Comparison of ENCODE assay signal across 16 cellular contexts in the genomic region with DNA sequence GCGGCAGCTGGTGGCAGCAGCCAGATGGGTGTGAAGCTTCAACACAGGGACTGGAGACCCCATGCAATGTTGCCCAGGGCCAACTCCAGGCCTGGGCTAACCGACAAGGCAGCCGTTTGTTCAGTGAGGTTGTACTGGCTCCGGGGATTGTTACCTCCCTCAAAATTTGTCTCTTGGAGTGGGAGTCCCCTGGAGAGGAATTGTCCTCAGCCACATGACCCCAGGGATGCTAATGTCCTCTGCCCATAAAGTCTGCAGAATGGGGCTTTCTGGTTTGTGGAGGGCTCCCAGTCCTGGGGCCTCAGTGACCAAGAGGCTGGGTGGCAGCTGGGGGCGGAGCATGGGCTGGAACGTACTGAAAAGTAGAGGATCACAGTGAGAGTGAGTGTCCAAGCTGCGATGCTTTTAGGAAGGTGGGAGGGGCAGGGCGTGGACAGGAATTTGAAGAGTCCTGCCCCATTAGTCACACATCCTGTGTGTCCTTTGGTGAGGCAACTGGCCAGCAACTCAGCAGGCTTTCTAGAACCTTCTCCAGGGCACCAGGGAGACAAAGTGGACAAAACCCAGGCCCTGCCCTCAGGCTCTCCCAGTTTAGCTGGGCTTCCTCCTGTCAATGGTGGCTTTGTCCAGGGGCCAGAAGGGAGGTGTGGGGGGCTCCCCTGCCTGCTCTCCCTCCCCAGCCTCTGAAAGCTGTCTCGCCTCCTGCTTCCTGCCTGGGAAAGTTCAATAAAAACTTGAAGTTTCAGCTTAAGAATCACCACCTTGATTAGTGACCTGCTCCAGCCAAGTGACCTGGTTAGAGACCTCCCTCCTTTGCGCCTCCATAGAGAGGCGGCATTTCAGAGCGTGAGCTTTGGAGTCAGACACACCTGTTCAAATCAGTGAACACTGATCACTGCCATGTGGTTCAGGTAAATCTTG.
DNase-seq lines count a peak whose midpoint lies in the region; ATAC-seq and TF ChIP-seq lines count a peak whose summit lies in the region.
"Had no signal": no experiment of that assay in that cellular context is flagged by ENCODE, and none has a peak within 500 bp of the region (broad histone marks: within the 10 kb centered on the region; RNA-seq: fewer than 3 reads in every experiment).

No MANE protein-coding gene starts in this region.

- DNase-seq in GM23248 (peak; percentile 66), RWPE2 (ENCODE audit: low spot score) (peak; percentile 96), fibroblast of lung (ENCODE audit: low read depth in 2 of 2) (peak; percentile 3 to 83), renal cortical epithelial cell (ENCODE audit: low read depth) (peak; percentile 1), DMS114 treated with DMSO at 0.1 percent for 48 hours (lab: John Stamatoyannopoulos, UW; ENCODE audit: unreplicated experiment) (no peak), CD1c-positive myeloid dendritic cell (ENCODE audit: extremely low spot score) (no peak), mesenteric fat pad (ENCODE audit: low spot score) (no peak)
- DNase-seq: activated CD4-positive, alpha-beta T cell treated with anti-CD3 and anti-CD28 coated beads, Interleukin-2, amount 10 ng/mL, durations not matched to agents 24 days and 14 days; activated T-cell treated with anti-CD3 and anti-CD28 coated beads, Interleukin-2, amount 50 U/mL, for 48 hours; amygdala; Calu3; left lung; NCI-H1436 treated with DMSO at 0.1 percent for 48 hours; NCI-H510A; Peyer's patch; stimulated activated naive CD8-positive, alpha-beta T cell treated with anti-CD3 and anti-CD28 coated beads, Interleukin-15, Interleukin-2, amounts not matched to agents 100 U/mL and 50 U/mL, for 24 hours had no signal

- H3K9ac ChIP-seq in GM23248 (no peak overlapping the region), fibroblast of lung (ENCODE audit: insufficient read depth, low read length) (no peak overlapping the region)

- H3K27me3 ChIP-seq in GM23248 (replicated peaks; ENCODE audit: insufficient read depth) (no peaks in the 10 kb centered on the region), RWPE2 (ENCODE audit: insufficient read depth, poor library complexity, severe bottlenecking) (no peaks in the 10 kb centered on the region), fibroblast of lung (ENCODE audit: control insufficient read depth, insufficient read depth, low read length) (no peaks in the 10 kb centered on the region)
- H3K27me3 ChIP-seq: left lung, Peyer's patch had no signal

- H3K36me3 ChIP-seq in GM23248 (ENCODE audit: low read depth): no peaks in the 10 kb centered on the region
- no peaks in the 10 kb centered on the region for H3K36me3 ChIP-seq in RWPE2 (ENCODE audit: low read depth)
- no peaks in the 10 kb centered on the region for H3K36me3 ChIP-seq in fibroblast of lung (ENCODE audit: control insufficient read depth, insufficient read depth, low read length)
- H3K36me3 ChIP-seq: left lung, Peyer's patch had no signal

- H3K79me2 ChIP-seq in GM23248 (ENCODE audit: insufficient read depth) (no peaks in the 10 kb centered on the region), fibroblast of lung (ENCODE audit: control insufficient read depth, insufficient read depth, low read length) (no peaks in the 10 kb centered on the region)

- H3K4me1 ChIP-seq in GM23248 (ENCODE audit: insufficient read depth): no peaks in the 10 kb centered on the region
- H3K4me1 ChIP-seq in RWPE2 (ENCODE audit: insufficient read depth, poor library complexity, severe bottlenecking): peaks cover 13% of the 10 kb centered on the region
- no peaks in the 10 kb centered on the region for H3K4me1 ChIP-seq in fibroblast of lung (ENCODE audit: control insufficient read depth, extremely low read depth, insufficient read depth, low read length)
- H3K4me1 ChIP-seq: left lung, Peyer's patch had no signal

- H3K9me3 ChIP-seq in GM23248 (ENCODE audit: low read depth) (no peaks in the 10 kb centered on the region), RWPE2 (ENCODE audit: severe bottlenecking) (no peaks in the 10 kb centered on the region), fibroblast of lung (ENCODE audit: control insufficient read depth, insufficient read depth, low read depth, low read length) (no peaks in the 10 kb centered on the region)
- H3K9me3 ChIP-seq: Peyer's patch had no signal

- WGBS in GM23248 (ENCODE audit: low coverage in 1 of 2, low lambda C conversion rate in 2 of 2, missing lambda C conversion rate in 2 of 2), 2 experiments: 26 to 29% methylated on average over 12 of the region's 12 CpGs

- TF ChIP-seq CTCF in RWPE2 (IDR thresholded peaks at IDR 0.05; ENCODE audit: poor library complexity, severe bottlenecking) (no peak), fibroblast of lung (conservative IDR thresholded peaks at IDR 0.05 in 1 of 2, IDR thresholded peaks at IDR 0.05 in 1 of 2; ENCODE audit: low read depth in 1 of 2, low read length in 2 of 2) (no peak)

- H4K20me1 ChIP-seq in GM23248 (ENCODE audit: insufficient read depth): no peaks in the 10 kb centered on the region
- H4K20me1 ChIP-seq in fibroblast of lung (ENCODE audit: control insufficient read depth, extremely low read depth, insufficient read depth, low read length): no peaks in the 10 kb centered on the region

- in situ Hi-C loops in GM23248 (cut with MboI): no loop called here

- H3K4me2 ChIP-seq in GM23248 (ENCODE audit: unreplicated experiment) (no peak overlapping the region), fibroblast of lung (ENCODE audit: extremely low read depth, insufficient read depth, low read length) (no peak overlapping the region)

- H3K4me3 ChIP-seq in GM23248 (no peak overlapping the region), RWPE2 (ENCODE audit: severe bottlenecking) (no peak overlapping the region), fibroblast of lung (replicated peaks in 1 of 4; ENCODE audit: control extremely low read depth in 1 of 4, insufficient read depth in 1 of 4, low read depth in 3 of 4, low read length in 4 of 4) (no peak overlapping the region)
- H3K4me3 ChIP-seq: left lung, Peyer's patch had no signal

- no peaks in the 10 kb centered on the region for H3K9me2 ChIP-seq in GM23248 (ENCODE audit: insufficient read depth)

- H2AFZ ChIP-seq in GM23248 (no peak overlapping the region), fibroblast of lung (ENCODE audit: low read length) (no peak overlapping the region)

- ATAC-seq in RWPE2 (ENCODE audit: low read depth): peak; percentile 99
- ATAC-seq: left lung; stimulated activated naive CD8-positive, alpha-beta T cell treated with anti-CD3 and anti-CD28 coated beads, Interleukin-15, Interleukin-2, amounts not matched to agents 100 U/mL and 50 U/mL, for 24 hours had no signal

- no peaks in the 10 kb centered on the region for H3F3A ChIP-seq in GM23248 (ENCODE audit: insufficient read depth)

- H3K27ac ChIP-seq in GM23248 (no peak overlapping the region), RWPE2 (ENCODE audit: poor library complexity, severe bottlenecking) (peak overlapping the region; percentile 68), fibroblast of lung (ENCODE audit: insufficient read depth, low read length) (no peak overlapping the region)
- H3K27ac ChIP-seq: left lung, Peyer's patch had no signal

Comparison
In these comparisons a context has a peak if more than half of its experiments do, and no peak if none do; other contexts are left out.
1. DNase-seq: peak in GM23248 (single experiment), RWPE2 (single experiment), fibroblast of lung (2 of 2) and renal cortical epithelial cell (single experiment); none in DMS114 treated with DMSO at 0.1 percent for 48 hours (single experiment), CD1c-positive myeloid dendritic cell (single experiment) and mesenteric fat pad (single experiment).